In the genomic region with DNA sequence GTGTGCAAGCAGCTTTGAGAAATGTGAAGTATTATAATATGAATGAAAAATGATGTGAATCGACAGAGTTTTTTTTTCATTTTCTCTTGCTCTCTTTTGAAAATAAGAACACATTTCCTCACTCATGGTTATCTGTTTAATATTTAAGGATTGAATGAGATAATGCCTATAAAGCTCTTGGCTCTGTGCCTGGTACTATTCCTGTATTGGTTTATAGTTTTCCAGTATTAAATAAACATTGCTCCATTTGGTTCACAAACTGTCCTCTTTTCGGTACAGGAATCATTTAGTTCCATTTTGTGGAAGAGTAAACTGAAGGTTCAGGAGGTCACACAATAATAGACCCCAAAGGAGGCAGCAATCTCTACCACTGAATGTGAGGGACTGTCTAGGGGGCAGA, we compare ENCODE assay signal across 27 cellular contexts.
"Had no signal": no experiment of that assay in that cellular context is flagged by ENCODE, and none has a peak within 500 bp of the region (broad histone marks: within the 10 kb centered on the region; RNA-seq: fewer than 3 reads in every experiment).

No MANE protein-coding gene starts in this region.

- H3K27me3 Mint-ChIP-seq: progenitor cell of endocrine pancreas; stimulated activated naive B cell treated with anti-CD40 and anti-IgM and Interleukin-4, amounts not matched to agents 10 μg/mL and 1 μg/mL and 100 μg/mL, for 72 hours; stimulated activated naive CD8-positive, alpha-beta T cell treated with anti-CD3 and anti-CD28 coated beads, Interleukin-15, Interleukin-2, amounts not matched to agents 100 ng/mL and 50 ng/mL, for 24 hours had no signal

- H3K4me2 ChIP-seq: neural progenitor cell had no signal

- H3K4me3 ChIP-seq: neural progenitor cell, ovary, psoas muscle, right lobe of liver, sigmoid colon, stomach, thoracic aorta, thyroid gland, tibial nerve, upper lobe of left lung, vagina had no signal

- H3K4me3 Mint-ChIP-seq: nephron; neural progenitor cell; stimulated activated effector memory CD8-positive, alpha-beta T cell treated with anti-CD3 and anti-CD28 coated beads, Interleukin-12 subunit alpha, Interleukin-12 subunit beta, amount 100 ng/mL, for 72 hours; stimulated activated naive B cell treated with anti-CD40 and anti-IgM and Interleukin-4, amounts not matched to agents 10 μg/mL and 1 μg/mL and 100 μg/mL, for 72 hours; stimulated activated naive CD8-positive, alpha-beta T cell treated with anti-CD3 and anti-CD28 coated beads, Interleukin-15, Interleukin-2, amounts not matched to agents 100 ng/mL and 50 ng/mL, for 24 hours had no signal

- H3K4me1 Mint-ChIP-seq: nephron; neural progenitor cell; stimulated activated effector memory CD8-positive, alpha-beta T cell treated with anti-CD3 and anti-CD28 coated beads, Interleukin-12 subunit alpha, Interleukin-12 subunit beta, amount 100 ng/mL, for 72 hours; stimulated activated naive B cell treated with anti-CD40 and anti-IgM and Interleukin-4, amounts not matched to agents 10 μg/mL and 1 μg/mL and 100 μg/mL, for 72 hours had no signal

- H3K79me2 ChIP-seq: parathyroid adenoma had no signal

- H3K27ac ChIP-seq: neural progenitor cell, ovary, parathyroid adenoma, psoas muscle, right lobe of liver, sigmoid colon, stomach, thoracic aorta, thyroid gland, tibial nerve, upper lobe of left lung, vagina had no signal

- H3K9me3 Mint-ChIP-seq: nephron had no signal

- H2AFZ ChIP-seq: neural progenitor cell, parathyroid adenoma had no signal

- ATAC-seq: psoas muscle; right cardiac atrium; right lobe of liver; stimulated activated effector memory CD8-positive, alpha-beta T cell treated with anti-CD3 and anti-CD28 coated beads, Interleukin-12 subunit alpha, Interleukin-12 subunit beta, amount 100 ng/mL, for 72 hours; stimulated activated naive B cell treated with anti-CD40 and anti-IgM and Interleukin-4, amounts not matched to agents 10 μg/mL and 1 μg/mL and 100 μg/mL, for 72 hours had no signal

- H3K36me3 ChIP-seq: neural progenitor cell, ovary, right lobe of liver, sigmoid colon, stomach, thoracic aorta, thyroid gland, tibial nerve, upper lobe of left lung, vagina had no signal

- DNase-seq: occipital lobe; ovary; posterior cingulate gyrus; psoas muscle; right cardiac atrium; right lobe of liver; sigmoid colon; small intestine; stimulated activated CD4-positive, alpha-beta T cell treated with anti-CD3 and anti-CD28 coated beads, Interleukin-15, amount 100 ng/mL, for 24 hours; stimulated activated CD4-positive, alpha-beta T cell treated with anti-CD3 and anti-CD28 coated beads, Interleukin-2, amount 100 ng/mL, for 24 hours; stimulated activated CD4-positive, alpha-beta T cell treated with anti-CD3 and anti-CD28 coated beads, Interleukin-2, amount 100 ng/mL, for 48 hours; stimulated activated CD4-positive, alpha-beta T cell treated with anti-CD3 and anti-CD28 coated beads, Interleukin-4, amount 100 ng/mL, for 24 hours; stimulated activated naive B cell treated with anti-CD40 and anti-IgM and Interleukin-4, amounts not matched to agents 10 μg/mL and 1 μg/mL and 100 μg/mL, for 72 hours; stimulated activated naive CD4-positive, alpha-beta T cell treated with Interleukin-2 at 50 U/mL for 16 hours; stomach; thyroid gland; trophoblast cell had no signal

- H3K9ac ChIP-seq: neural progenitor cell, parathyroid adenoma had no signal

- H3K9me3 ChIP-seq: ovary, right lobe of liver, sigmoid colon, stomach, thoracic aorta, thyroid gland, tibial nerve, upper lobe of left lung, vagina had no signal

- H3K4me1 ChIP-seq: neural progenitor cell, parathyroid adenoma, psoas muscle, right lobe of liver, sigmoid colon, stomach, thyroid gland, tibial nerve, upper lobe of left lung, vagina had no signal

- H3K27ac Mint-ChIP-seq: nephron; neural progenitor cell; progenitor cell of endocrine pancreas; stimulated activated effector memory CD8-positive, alpha-beta T cell treated with anti-CD3 and anti-CD28 coated beads, Interleukin-12 subunit alpha, Interleukin-12 subunit beta, amount 100 ng/mL, for 72 hours; stimulated activated naive B cell treated with anti-CD40 and anti-IgM and Interleukin-4, amounts not matched to agents 10 μg/mL and 1 μg/mL and 100 μg/mL, for 72 hours; stimulated activated naive CD8-positive, alpha-beta T cell treated with anti-CD3 and anti-CD28 coated beads, Interleukin-15, Interleukin-2, amounts not matched to agents 100 ng/mL and 50 ng/mL, for 24 hours had no signal

- H3K27me3 ChIP-seq: neural progenitor cell, ovary, right lobe of liver, sigmoid colon, stomach, thyroid gland, tibial nerve, upper lobe of left lung, vagina had no signal

- H3K36me3 Mint-ChIP-seq: stimulated activated effector memory CD8-positive, alpha-beta T cell treated with anti-CD3 and anti-CD28 coated beads, Interleukin-12 subunit alpha, Interleukin-12 subunit beta, amount 100 ng/mL, for 72 hours; stimulated activated naive B cell treated with anti-CD40 and anti-IgM and Interleukin-4, amounts not matched to agents 10 μg/mL and 1 μg/mL and 100 μg/mL, for 72 hours had no signal
